Comparison of ENCODE assay signal across 3 cellular contexts in the genomic region with DNA sequence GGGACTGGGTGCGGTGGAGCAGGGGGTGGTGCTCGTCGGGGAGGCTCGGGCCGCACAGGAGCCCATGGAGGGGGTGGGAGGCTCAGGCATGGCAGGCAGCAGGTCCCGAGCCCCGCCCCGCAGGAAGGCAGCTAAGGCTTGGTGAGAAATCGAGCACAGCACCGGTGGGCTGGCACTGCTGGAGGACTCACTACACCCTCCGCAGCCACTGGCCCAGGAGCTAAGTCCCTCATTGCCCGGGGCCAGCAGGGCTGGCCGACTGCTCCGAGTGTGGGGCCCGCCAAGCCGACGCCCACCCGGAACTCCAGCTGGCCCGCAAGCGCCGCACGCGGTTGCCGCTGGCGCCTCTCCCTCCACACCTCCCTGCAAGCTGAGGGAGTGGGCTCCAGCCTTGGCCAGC. TPM values are rescaled to one million over a fixed set of nuclear protein-coding genes. Genes with fewer than 3 reads are reported as not detected.
"Had no signal": no experiment of that assay in that cellular context is flagged by ENCODE, and none has a peak within 500 bp of the region (broad histone marks: within the 10 kb centered on the region; RNA-seq: fewer than 3 reads in every experiment).

No MANE protein-coding gene starts in this region.

RNA-seq across cellular contexts. Expression of a gene that starts 25.4 kb away (rescaled TPM):
- total RNA-seq: naive thymus-derived CD8-positive, alpha-beta T cell; natural killer cell treated with Interleukin-12 subunit alpha and Interleukin-12 subunit beta and Interleukin-15 and Interleukin-18, amount 100 ng/mL, for 72 hours had no signal
- polyA plus RNA-seq: naive thymus-derived CD8-positive, alpha-beta T cell; neural cell had no signal
